Comparison of ENCODE assay signal across 13 cellular contexts in the genomic region with DNA sequence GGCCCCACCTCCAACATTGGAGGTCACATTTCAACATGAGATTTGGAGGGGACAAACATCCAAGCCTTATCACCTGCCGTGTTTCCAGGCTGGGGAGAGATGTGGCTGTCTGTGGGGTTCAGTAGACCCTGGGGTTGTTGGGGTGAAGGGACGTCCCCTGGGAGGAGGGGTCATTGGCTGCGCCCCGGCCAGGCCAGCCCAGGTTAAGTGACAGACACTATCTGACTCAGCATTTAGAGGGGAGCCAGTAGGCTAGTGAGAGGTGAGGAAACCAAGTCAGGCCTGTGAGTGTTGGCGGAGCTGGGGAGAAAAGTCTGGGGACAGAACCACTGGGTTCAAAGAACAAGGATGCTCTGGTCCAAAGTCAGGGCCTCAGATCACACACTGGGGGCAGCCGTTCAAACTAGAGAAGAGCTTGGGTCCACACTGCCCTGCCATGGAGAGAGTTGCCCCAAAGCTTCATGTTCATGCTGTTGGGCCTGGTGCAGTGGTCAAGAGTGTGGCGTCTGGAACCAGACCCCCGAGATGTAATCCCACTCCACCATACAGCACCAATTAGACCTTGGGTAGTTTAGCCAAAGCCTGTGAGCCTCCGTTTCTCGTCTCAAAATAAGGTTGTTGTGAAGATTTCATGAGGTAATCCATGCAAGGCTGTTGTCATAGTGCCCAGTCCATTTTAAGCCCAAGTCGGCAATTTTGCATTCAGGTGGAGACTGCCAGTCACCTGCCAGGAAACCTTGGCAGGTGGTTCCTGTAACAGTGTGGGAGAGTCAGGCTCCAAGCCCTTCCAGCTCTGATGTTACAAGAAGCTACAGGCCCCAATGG.
"Had no signal": no experiment of that assay in that cellular context is flagged by ENCODE, and none has a peak within 500 bp of the region (broad histone marks: within the 10 kb centered on the region; RNA-seq: fewer than 3 reads in every experiment).

No MANE protein-coding gene starts in this region.

- H3K27ac ChIP-seq: neutrophil, sigmoid colon, testis, upper lobe of left lung had no signal

- H3K36me3 ChIP-seq: neutrophil, sigmoid colon, upper lobe of left lung had no signal

- H3K27me3 ChIP-seq: neutrophil, testis, upper lobe of left lung had no signal

- H3K9me3 ChIP-seq: neutrophil, sigmoid colon, testis, upper lobe of left lung had no signal

- DNase-seq: activated CD4-positive, alpha-beta T cell treated with anti-CD3 and anti-CD28 coated beads, Interleukin-2, amount 50 U/mL, for 48 hours; dermis blood vessel endothelial cell; effector memory CD8-positive, alpha-beta T cell; glutamatergic neuron; hippocampal formation; left colon; sigmoid colon; stimulated activated CD4-positive, alpha-beta T cell treated with anti-CD3 and anti-CD28 coated beads, Interleukin-4, amount 100 ng/mL, for 24 hours; testis; upper lobe of left lung had no signal

- ATAC-seq: effector memory CD8-positive, alpha-beta T cell; left colon; stimulated activated effector memory CD8-positive, alpha-beta T cell treated with anti-CD3 and anti-CD28 coated beads, Interleukin-12 subunit alpha, Interleukin-12 subunit beta, amount 100 ng/mL, for 72 hours had no signal

- H3K4me1 ChIP-seq: sigmoid colon, testis, upper lobe of left lung had no signal

- H3K4me3 ChIP-seq: lung, sigmoid colon, testis, upper lobe of left lung had no signal
